18 cellular contexts compared by ENCODE assay signal in genomic region chr9:19386469-19387044, GRCh38.
"Had no signal": no experiment of that assay in that cellular context is flagged by ENCODE, and none has a peak within 500 bp of the region (broad histone marks: within the 10 kb centered on the region; RNA-seq: fewer than 3 reads in every experiment).

No MANE protein-coding gene starts in this region.

- H3K36me3 Mint-ChIP-seq: T-cell had no signal

- H3K27ac Mint-ChIP-seq: activated CD8-positive, alpha-beta memory T cell treated with anti-CD3 and anti-CD28 coated beads, Interleukin-2, amount 10 ng/mL, durations not matched to agents 7 days and 5 days; T-cell had no signal

- DNase-seq: activated CD4-positive, alpha-beta T cell treated with anti-CD3 and anti-CD28 coated beads for 1 hour; activated CD4-positive, alpha-beta T cell treated with anti-CD3 and anti-CD28 coated beads, Interleukin-2, amount 50 U/mL, for 48 hours; activated CD8-positive, alpha-beta memory T cell treated with anti-CD3 and anti-CD28 coated beads, Interleukin-2, amount 10 ng/mL, durations not matched to agents 7 days and 5 days; activated effector memory CD4-positive, alpha-beta T cell treated with Interleukin-2 at 50 U/mL for 16 hours; activated naive CD4-positive, alpha-beta T cell treated with anti-CD3 and anti-CD28 coated beads, Interleukin-2, amount 50 U/mL, for 16 hours; activated T-cell treated with anti-CD3 and anti-CD28 coated beads, Interleukin-2, amount 50 U/mL, for 1 hour; body of pancreas; central memory CD4-positive, alpha-beta T cell; effector CD8-positive, alpha-beta T cell; ovary; sigmoid colon; stimulated activated CD4-positive, alpha-beta T cell treated with anti-CD3 and anti-CD28 coated beads, Interleukin-1b, Interleukin-23, amount 100 ng/mL, for 48 hours; stomach; T-cell; T-helper 9 cell; testis; upper lobe of left lung had no signal

- ATAC-seq: activated CD8-positive, alpha-beta memory T cell treated with anti-CD3 and anti-CD28 coated beads, Interleukin-2, amount 10 ng/mL, durations not matched to agents 7 days and 5 days; body of pancreas; T-cell had no signal

- H3K4me1 Mint-ChIP-seq: neural crest cell had no signal

- H3K4me3 Mint-ChIP-seq: activated CD8-positive, alpha-beta memory T cell treated with anti-CD3 and anti-CD28 coated beads, Interleukin-2, amount 10 ng/mL, durations not matched to agents 7 days and 5 days; T-cell had no signal
